ENCODE assay signal across 20 cellular contexts in genomic region chr11:6433998-6434650, GRCh38. TPM values are rescaled to one million over a fixed set of nuclear protein-coding genes. Genes with fewer than 3 reads are reported as not detected.
DNase-seq lines count a peak whose midpoint lies in the region; ATAC-seq and TF ChIP-seq lines count a peak whose summit lies in the region.
"Had no signal": no experiment of that assay in that cellular context is flagged by ENCODE, and none has a peak within 500 bp of the region (broad histone marks: within the 10 kb centered on the region; RNA-seq: fewer than 3 reads in every experiment).

No MANE protein-coding gene starts in this region.

- no peaks in the 10 kb centered on the region for H3K36me3 Mint-ChIP-seq in HFFc6 (ENCODE audit: low read depth)
- H3K36me3 Mint-ChIP-seq: activated CD4-positive, alpha-beta memory T cell treated with anti-CD3 and anti-CD28 coated beads for 36 hours had no signal

- no peak overlapping the region for H3K4me3 Mint-ChIP-seq in HFFc6
- H3K4me3 Mint-ChIP-seq: activated CD4-positive, alpha-beta memory T cell treated with anti-CD3 and anti-CD28 coated beads for 36 hours; activated T-helper 1 cell treated with anti-CD3 and anti-CD28 coated beads, Interleukin-12 subunit alpha, Interleukin-12 subunit beta, Interleukin-2, Interleukin-4 antibody, amounts not matched to agents 30 ng/mL and 10 ng/mL and 1 ng/mL, durations not matched to agents 14 hours and 24 hours and 36 hours had no signal

- no peak overlapping the region for H2AK5ac ChIP-seq in mesenchymal stem cell (ENCODE audit: low read length, severe bottlenecking)

- H4K91ac ChIP-seq in mesenchymal stem cell (ENCODE audit: low read length), result no peak overlapping the region

- peaks cover 25% of the 10 kb centered on the region for H3K4me1 Mint-ChIP-seq in HFFc6 (ENCODE audit: low read depth)

- H2BK12ac ChIP-seq in mesenchymal stem cell (ENCODE audit: low read length in 2 of 2), result no peak overlapping the region

- WGBS in mesenchymal stem cell, result 82% methylated on average over 3 of the region's 5 CpGs

- H2BK120ac ChIP-seq in mesenchymal stem cell (ENCODE audit: low read depth, low read length), result no peak overlapping the region

- peaks cover 4% of the 10 kb centered on the region for H3K4me1 ChIP-seq in mesenchymal stem cell (ENCODE audit: control insufficient read depth, insufficient read depth, low read depth, low read length)

- no peak overlapping the region for H3K14ac ChIP-seq in mesenchymal stem cell (ENCODE audit: low read length in 2 of 2)

- H3K79me1 ChIP-seq in mesenchymal stem cell (replicated peaks; ENCODE audit: low read length, poor library complexity, severe bottlenecking), result no peaks in the 10 kb centered on the region

- H3K36me3 ChIP-seq in mesenchymal stem cell (ENCODE audit: control insufficient read depth in 1 of 2, insufficient read depth in 2 of 2, low read depth in 1 of 2, low read length in 2 of 2), result peaks cover 0 to 4% of the 10 kb centered on the region in 2 experiments
- H3K36me3 ChIP-seq: cardiac muscle cell, upper lobe of left lung had no signal

- no peak for TF ChIP-seq CTCF in HFFc6 (IDR thresholded peaks at IDR 0.05)

- intact Hi-C loops in cardiac septum (cut with DNase I), result no loop called here

- H3K9me3 Mint-ChIP-seq in HFFc6, result no peaks in the 10 kb centered on the region
- H3K9me3 Mint-ChIP-seq: activated CD4-positive, alpha-beta memory T cell treated with anti-CD3 and anti-CD28 coated beads for 36 hours; activated T-helper 1 cell treated with anti-CD3 and anti-CD28 coated beads, Interleukin-12 subunit alpha, Interleukin-12 subunit beta, Interleukin-2, Interleukin-4 antibody, amounts not matched to agents 30 ng/mL and 10 ng/mL and 1 ng/mL, durations not matched to agents 14 hours and 24 hours and 36 hours had no signal

- peaks cover 5% of the 10 kb centered on the region for H3K27me3 Mint-ChIP-seq in HFFc6 (ENCODE audit: insufficient read depth)
- H3K27me3 Mint-ChIP-seq: activated CD4-positive, alpha-beta memory T cell treated with anti-CD3 and anti-CD28 coated beads for 36 hours had no signal

- no peak overlapping the region for H3K9ac ChIP-seq in mesenchymal stem cell (ENCODE audit: low read length)
- H3K9ac ChIP-seq: SK-N-SH had no signal

- H3K27ac Mint-ChIP-seq in HFFc6, result no peak overlapping the region
- H3K27ac Mint-ChIP-seq: activated CD4-positive, alpha-beta memory T cell treated with anti-CD3 and anti-CD28 coated beads for 36 hours; activated T-helper 1 cell treated with anti-CD3 and anti-CD28 coated beads, Interleukin-12 subunit alpha, Interleukin-12 subunit beta, Interleukin-2, Interleukin-4 antibody, amounts not matched to agents 30 ng/mL and 10 ng/mL and 1 ng/mL, durations not matched to agents 14 hours and 24 hours and 36 hours had no signal

- H2BK15ac ChIP-seq in mesenchymal stem cell (ENCODE audit: low read depth, poor library complexity, severe bottlenecking), result no peak overlapping the region

- no peak overlapping the region for H4K8ac ChIP-seq in mesenchymal stem cell (ENCODE audit: low read length)

- no peak overlapping the region for H2AFZ ChIP-seq in mesenchymal stem cell (ENCODE audit: low read depth, low read length)

- DNase-seq in DMS53 treated with DMSO at 0.1 percent for 48 hours (lab: John Stamatoyannopoulos, UW; ENCODE audit: unreplicated experiment) (peak; percentile 63), germinal center (ENCODE audit: low spot score) (peak; percentile 19), NCI-H187 (lab: John Stamatoyannopoulos, UW) (no peak), cardiac septum (ENCODE audit: low spot score) (no peak), mesenchymal stem cell (no peak), HFFc6 (no peak)
- DNase-seq: activated CD4-positive, alpha-beta memory T cell treated with anti-CD3 and anti-CD28 coated beads for 36 hours; COR-L47; effector CD4-positive, alpha-beta T cell; GDM1; left cardiac atrium; NCI-H1417 treated with DMSO at 0.1 percent for 48 hours; NCI-H526 treated with DMSO at 0.1 percent for 48 hours; SK-N-SH; stimulated activated naive CD4-positive, alpha-beta T cell; upper lobe of left lung had no signal

- no peak overlapping the region for H3K27ac ChIP-seq in mesenchymal stem cell (ENCODE audit: low read length, poor library complexity, severe bottlenecking)
- H3K27ac ChIP-seq: cardiac muscle cell, upper lobe of left lung had no signal

- no peaks in the 10 kb centered on the region for H3K27me3 ChIP-seq in mesenchymal stem cell (ENCODE audit: control insufficient read depth in 1 of 2, insufficient read depth in 1 of 2, low read length in 2 of 2)
- H3K27me3 ChIP-seq: cardiac muscle cell, upper lobe of left lung had no signal

- no peak overlapping the region for H3K4ac ChIP-seq in mesenchymal stem cell (ENCODE audit: low read depth in 1 of 2, low read length in 2 of 2)

- no peak overlapping the region for H3K4me3 ChIP-seq in mesenchymal stem cell (ENCODE audit: insufficient read depth in 1 of 2, low read depth in 1 of 2, low read length in 2 of 2)
- H3K4me3 ChIP-seq: cardiac muscle cell, upper lobe of left lung had no signal

- no peak overlapping the region for H2BK5ac ChIP-seq in mesenchymal stem cell (ENCODE audit: low read depth, low read length, poor library complexity, severe bottlenecking)

- ATAC-seq in GM19351 (IDR thresholded peaks at IDR 0.05; ENCODE audit: unreplicated experiment), result peak; percentile 48
- peak; percentile 35 for ATAC-seq in HG03103 (IDR thresholded peaks at IDR 0.05; ENCODE audit: low read depth, unreplicated experiment)
- ATAC-seq: left cardiac atrium had no signal

- H3K18ac ChIP-seq in mesenchymal stem cell (ENCODE audit: low read depth in 1 of 2, low read length in 2 of 2), result no peak overlapping the region

- no peaks in the 10 kb centered on the region for H3K9me3 ChIP-seq in mesenchymal stem cell (ENCODE audit: control insufficient read depth, low read length)
- H3K9me3 ChIP-seq: SK-N-SH, upper lobe of left lung had no signal

- H3K23ac ChIP-seq in mesenchymal stem cell (ENCODE audit: low read length in 2 of 2), result no peak overlapping the region

- H3K4me2 ChIP-seq in mesenchymal stem cell (ENCODE audit: low read length, poor library complexity, severe bottlenecking), result no peak overlapping the region
- H3K4me2 ChIP-seq: SK-N-SH had no signal

RNA-seq across cellular contexts. Expression of gene HPX, which starts 6.7 kb away (rescaled TPM):
- total RNA-seq in cardiac septum, result 0.27 TPM
- polyA plus RNA-seq in mesenchymal stem cell (2013, experiment 1 of 2), result 0.43 TPM
- 0.41 TPM for polyA plus RNA-seq in mesenchymal stem cell (2013, experiment 2 of 2)
- total RNA-seq in HFFc6 (2021; fragmentation: NEBNext Ultra II Directional; extraction: Animal tissue kit (Norgen Biotek cat#: 25700)), result under 1 TPM; 0.29 to 0.76 (median 0.55) TPM
- total RNA-seq: activated T-helper 1 cell treated with anti-CD3 and anti-CD28 coated beads, Interleukin-12 subunit alpha, Interleukin-12 subunit beta, Interleukin-2, Interleukin-4 antibody, amounts not matched to agents 30 ng/mL and 10 ng/mL and 1 ng/mL, durations not matched to agents 14 hours and 24 hours and 36 hours had no signal

RNA-seq across cellular contexts. Expression of gene APBB1, which starts 15.2 kb away (rescaled TPM):
- 72.0 TPM for total RNA-seq in cardiac septum
- 21.2 TPM for polyA plus RNA-seq in mesenchymal stem cell (2013, experiment 1 of 2)
- 19.9 TPM for polyA plus RNA-seq in mesenchymal stem cell (2013, experiment 2 of 2)
- total RNA-seq in HFFc6 (2021; fragmentation: NEBNext Ultra II Directional; extraction: Animal tissue kit (Norgen Biotek cat#: 25700)), result 10 to 100 TPM; 32.3 to 38.7 (median 35.4) TPM

RNA-seq across cellular contexts. Expression of gene TRIM3, which starts 39.6 kb away (rescaled TPM):
- 11.7 TPM for total RNA-seq in cardiac septum
- polyA plus RNA-seq in mesenchymal stem cell (2013, experiment 1 of 2), result 16.3 TPM
- 14.9 TPM for polyA plus RNA-seq in mesenchymal stem cell (2013, experiment 2 of 2)
- total RNA-seq in HFFc6 (2021; fragmentation: NEBNext Ultra II Directional; extraction: Animal tissue kit (Norgen Biotek cat#: 25700)), result 10 to 100 TPM; 14.3 to 19.1 (median 17.4) TPM

RNA-seq across cellular contexts. Expression of gene SMPD1, which starts 43.9 kb away (rescaled TPM):
- 57.8 TPM for total RNA-seq in cardiac septum
- 60.0 TPM for polyA plus RNA-seq in mesenchymal stem cell (2013, experiment 1 of 2)
- 61.3 TPM for polyA plus RNA-seq in mesenchymal stem cell (2013, experiment 2 of 2)
- total RNA-seq in HFFc6 (2021; fragmentation: NEBNext Ultra II Directional; extraction: Animal tissue kit (Norgen Biotek cat#: 25700)), result 100 to 1,000 TPM; 117 to 145 (median 123) TPM

RNA-seq across cellular contexts. Expression of gene ARFIP2, which starts 47.0 kb away (rescaled TPM):
- total RNA-seq in cardiac septum, result 20.1 TPM
- polyA plus RNA-seq in mesenchymal stem cell (2013, experiment 1 of 2), result 47.6 TPM
- polyA plus RNA-seq in mesenchymal stem cell (2013, experiment 2 of 2), result 46.2 TPM
- total RNA-seq in HFFc6 (2021; fragmentation: NEBNext Ultra II Directional; extraction: Animal tissue kit (Norgen Biotek cat#: 25700)), result 10 to 100 TPM; 60.9 to 72.4 (median 67.7) TPM

Comparison
In these comparisons a context has a peak if more than half of its experiments do, and no peak if none do; other contexts are left out.
1. DNase-seq: peak in DMS53 treated with DMSO at 0.1 percent for 48 hours (single experiment) and germinal center (single experiment); none in NCI-H187 (0 of 2), cardiac septum (single experiment), mesenchymal stem cell (single experiment) and HFFc6 (single experiment).